In genomic region chrX:65671966-65672365, GRCh38 we compare ENCODE assay signal across 10 cellular contexts. TPM values are rescaled to one million over a fixed set of nuclear protein-coding genes. Genes with fewer than 3 reads are reported as not detected.
DNase-seq lines count a peak whose midpoint lies in the region; ATAC-seq and TF ChIP-seq lines count a peak whose summit lies in the region.
"Had no signal": no experiment of that assay in that cellular context is flagged by ENCODE, and none has a peak within 500 bp of the region (broad histone marks: within the 10 kb centered on the region; RNA-seq: fewer than 3 reads in every experiment).

No MANE protein-coding gene starts in this region.

- H3K4me3 Mint-ChIP-seq in CD14-positive monocyte, result peak overlapping the region in 1 of 2 donors; percentile 76

- TF ChIP-seq CTCF in CD14-positive monocyte (IDR thresholded peaks at IDR 0.05), result no peak
- TF ChIP-seq CTCF in coronary artery (IDR thresholded peaks at IDR 0.05), result no peak
- no peak for TF ChIP-seq CTCF in parathyroid adenoma (IDR thresholded peaks at IDR 0.05)
- no peak for TF ChIP-seq CTCF in prostate gland (IDR thresholded peaks at IDR 0.05)

- H3K27me3 ChIP-seq in Karpas-422 (ENCODE audit: low read length) (no peaks in the 10 kb centered on the region), parathyroid adenoma (ENCODE audit: control insufficient read depth, insufficient read depth, low read length) (no peaks in the 10 kb centered on the region), prostate gland (replicated peaks; ENCODE audit: insufficient read depth) (no peaks in the 10 kb centered on the region)

- H3K27ac Mint-ChIP-seq in CD14-positive monocyte, result peak overlapping the region in 5 of 7 donors; percentile 13 to 94 (median 70)

- H4K20me1 ChIP-seq in Karpas-422 (ENCODE audit: insufficient read depth, low read depth, low read length), result no peaks in the 10 kb centered on the region

- intact Hi-C loops in CD14-positive monocyte (cut with micrococcal nuclease), result loop anchor here (5.0 to 10.0 kb wide), 3 partner anchors 35 to 333 kb away; no protein-coding TSS in a partner anchor
- intact Hi-C loops in prostate gland (cut with DNase I), result no loop called here

- H3K4me1 Mint-ChIP-seq in CD14-positive monocyte, result peaks cover 77% of the 10 kb centered on the region

- H3K9me3 ChIP-seq in Karpas-422 (ENCODE audit: low read length), result no peaks in the 10 kb centered on the region
- H3K9me3 ChIP-seq in parathyroid adenoma (ENCODE audit: control insufficient read depth, low read length), result no peaks in the 10 kb centered on the region
- no peaks in the 10 kb centered on the region for H3K9me3 ChIP-seq in prostate gland

- peaks cover 0 to 3% (median 0%) of the 10 kb centered on the region in 7 donors for H3K9me3 Mint-ChIP-seq in CD14-positive monocyte

- H3K27ac ChIP-seq in Karpas-422 (ENCODE audit: low read length), result no peak overlapping the region
- H3K27ac ChIP-seq in coronary artery, result peak overlapping the region; percentile 84 to 98
- H3K27ac ChIP-seq in parathyroid adenoma, result peak overlapping the region; percentile 11
- H3K27ac ChIP-seq in prostate gland, result peak overlapping the region in 1 of 2 donors; percentile 4
- H3K27ac ChIP-seq: PC-9 had no signal

- H3K4me1 ChIP-seq in Karpas-422 (ENCODE audit: low read length) (peaks cover 60% of the 10 kb centered on the region), parathyroid adenoma (no peaks in the 10 kb centered on the region), prostate gland (replicated peaks) (no peaks in the 10 kb centered on the region)

- 47% methylated on average over 1 of the region's 1 CpG for WGBS in prostate gland

- DNase-seq in CD14-positive monocyte (ENCODE audit: low spot score), result no peak
- DNase-seq in Karpas-422, result no peak
- no peak for DNase-seq in coronary artery (ENCODE audit: low spot score)
- no peak for DNase-seq in prostate gland (ENCODE audit: low spot score)
- no peak for DNase-seq in 8988T
- no peak for DNase-seq in pons (ENCODE audit: low spot score)
- DNase-seq: PC-9; stimulated activated CD4-positive, alpha-beta T cell treated with anti-CD3 and anti-CD28 coated beads, Interleukin-4, amount 100 ng/mL, for 24 hours had no signal

- ATAC-seq in GM21619 (IDR thresholded peaks at IDR 0.05; ENCODE audit: unreplicated experiment), result no peak

- no peaks in the 10 kb centered on the region for H3K9me2 ChIP-seq in Karpas-422 (replicated peaks; ENCODE audit: insufficient read depth, low read length)

- no peak overlapping the region for H3K4me3 ChIP-seq in Karpas-422 (ENCODE audit: low read length)
- H3K4me3 ChIP-seq in coronary artery, result peak overlapping the region; percentile 56
- no peak overlapping the region for H3K4me3 ChIP-seq in parathyroid adenoma (ENCODE audit: low read depth, low read length)
- H3K4me3 ChIP-seq in prostate gland, result no peak overlapping the region
- H3K4me3 ChIP-seq: PC-9 had no signal

- H2AFZ ChIP-seq in Karpas-422 (ENCODE audit: low read length) (no peak overlapping the region), parathyroid adenoma (no peak overlapping the region)
- H2AFZ ChIP-seq: PC-9 had no signal

- peaks cover 9% of the 10 kb centered on the region; the same call in 1 of the 2 replicates for H3K36me3 ChIP-seq in Karpas-422 (ENCODE audit: insufficient read depth, low read length)
- H3K36me3 ChIP-seq in parathyroid adenoma (ENCODE audit: control insufficient read depth, insufficient read depth, low read length), result no peaks in the 10 kb centered on the region
- H3K36me3 ChIP-seq in prostate gland, result no peaks in the 10 kb centered on the region

- TF ChIP-seq POLR2A in prostate gland (IDR thresholded peaks at IDR 0.05), result no peak

- no peak overlapping the region for H3K9ac ChIP-seq in Karpas-422 (ENCODE audit: low read length)
- no peak overlapping the region for H3K9ac ChIP-seq in parathyroid adenoma

- H3K79me2 ChIP-seq in Karpas-422 (ENCODE audit: low read length), result peaks cover 92% of the 10 kb centered on the region
- H3K79me2 ChIP-seq in parathyroid adenoma, result peaks cover 14% of the 10 kb centered on the region

- H3K4me2 ChIP-seq in Karpas-422 (ENCODE audit: low read depth, low read length, poor library complexity, severe bottlenecking), result peak overlapping the region; percentile 41
- no peak overlapping the region for H3K4me2 ChIP-seq in parathyroid adenoma (ENCODE audit: low read length)
- H3K4me2 ChIP-seq: PC-9 had no signal

- peaks cover 0 to 35% (median 0%) of the 10 kb centered on the region in 3 donors for H3K27me3 Mint-ChIP-seq in CD14-positive monocyte (ENCODE audit: low read depth in 3 of 3)

- peaks cover 28 to 38% of the 10 kb centered on the region in 2 donors for H3K36me3 Mint-ChIP-seq in CD14-positive monocyte

RNA-seq across cellular contexts. Expression of gene MSN, which starts 4.5 kb away (rescaled TPM):
- polyA plus RNA-seq in CD14-positive monocyte, result 100 to 1,000 TPM; 691 to 888 TPM
- 255 and 361 TPM in 2 replicates for total RNA-seq in Karpas-422 (2014; rRNA removed; shearing (Covaris generic); ENCODE audit: low replicate concordance)
- total RNA-seq in prostate gland, result 100 to 1,000 TPM in 1 of 2 donors, 10 to 100 TPM in 1; 53.6 to 116 TPM
